In genomic region chr12:63846249-63846967, GRCh38 we compare ENCODE assay signal across 10 cellular contexts. TPM values are rescaled to one million over a fixed set of nuclear protein-coding genes. Genes with fewer than 3 reads are reported as not detected.
DNase-seq lines count a peak whose midpoint lies in the region; ATAC-seq, FAIRE-seq and TF ChIP-seq lines count a peak whose summit lies in the region.
"Had no signal": no experiment of that assay in that cellular context is flagged by ENCODE, and none has a peak within 500 bp of the region (broad histone marks: within the 10 kb centered on the region; RNA-seq: fewer than 3 reads in every experiment).

No MANE protein-coding gene starts in this region.

- FAIRE-seq in endothelial cell of umbilical vein (lab: Jason Lieb, UNC), result peak; percentile 8

- H3K4me3 Mint-ChIP-seq in Calu3 (ENCODE audit: low read depth, unreplicated experiment), result peak overlapping the region; percentile 97
- peak overlapping the region; percentile 99 for H3K4me3 Mint-ChIP-seq in neural progenitor cell
- H3K4me3 Mint-ChIP-seq: activated CD8-positive, alpha-beta T cell treated with anti-CD3 and anti-CD28 coated beads, Interleukin-2, amount 10 ng/mL, durations not matched to agents 7 days and 5 days had no signal

- H3K4me2 ChIP-seq in endothelial cell of umbilical vein (ENCODE audit: insufficient read depth, low read length), result peak overlapping the region; percentile 89
- H3K4me2 ChIP-seq in neural progenitor cell, result peak overlapping the region; percentile 98

- CTCF ChIA-PET in Calu3 (lab: Charles Lee), result interaction anchor here (2.2 kb wide), 1 partner anchor 71 kb away, joined by 14 read pairs; no protein-coding TSS in a partner anchor
- CTCF ChIA-PET in endothelial cell of umbilical vein (lab: Charles Lee), result interaction anchor here (1.2 to 3.7 kb wide), 6 partner anchors 26 to 391 kb away, joined by 3 to 56 read pairs (median 19); no protein-coding TSS in a partner anchor

- DNase-seq in Calu3 (peak; percentile 43), NCI-H748 (lab: John Stamatoyannopoulos, UW; ENCODE audit: unreplicated experiment) (peak; percentile 64), endothelial cell of umbilical vein (ENCODE audit: low read depth, low spot score) (peak; percentile 45), neural progenitor cell (ENCODE audit: low spot score) (no peak), midbrain (lab: John Stamatoyannopoulos, UW) (no peak), A172 (ENCODE audit: low spot score) (no peak), NCI-H2171 (lab: John Stamatoyannopoulos, UW) (no peak)
- DNase-seq: activated CD8-positive, alpha-beta T cell treated with anti-CD3 and anti-CD28 coated beads, Interleukin-2, amount 10 ng/mL, durations not matched to agents 7 days and 5 days; natural killer cell had no signal

- no peaks in the 10 kb centered on the region for H3K27me3 ChIP-seq in endothelial cell of umbilical vein (ENCODE audit: control insufficient read depth in 2 of 2, insufficient read depth in 2 of 2, low read length in 2 of 2)
- H3K27me3 ChIP-seq in neural progenitor cell, result peaks cover 12% of the 10 kb centered on the region

- H4K20me1 ChIP-seq in endothelial cell of umbilical vein (replicated peaks; ENCODE audit: control insufficient read depth, extremely low read depth, insufficient read depth, low read length) (no peaks in the 10 kb centered on the region), neural progenitor cell (ENCODE audit: low read depth) (no peaks in the 10 kb centered on the region)

- H3K79me2 ChIP-seq in endothelial cell of umbilical vein (ENCODE audit: control insufficient read depth, insufficient read depth, low read length) (peaks cover 32% of the 10 kb centered on the region), neural progenitor cell (ENCODE audit: low read depth) (peaks cover 11% of the 10 kb centered on the region)

- H2AFZ ChIP-seq in endothelial cell of umbilical vein (ENCODE audit: low read depth, low read length), result no peak overlapping the region
- no peak overlapping the region for H2AFZ ChIP-seq in neural progenitor cell (replicated peaks)

- TF ChIP-seq CTCF in Calu3 (IDR thresholded peaks at IDR 0.05; ENCODE audit: unreplicated experiment), result no peak
- no peak for TF ChIP-seq CTCF in endothelial cell of umbilical vein (IDR thresholded peaks at IDR 0.05; ENCODE audit: extremely low read depth in 1 of 2, insufficient read depth in 1 of 2, low read depth in 1 of 2, low read length in 2 of 2)
- no peak for TF ChIP-seq CTCF in neural progenitor cell (IDR thresholded peaks at IDR 0.05)

- H3K27me3 Mint-ChIP-seq in Calu3 (ENCODE audit: unreplicated experiment), result no peaks in the 10 kb centered on the region
- H3K27me3 Mint-ChIP-seq in neural progenitor cell (ENCODE audit: insufficient read depth, low read depth), result peaks cover 5% of the 10 kb centered on the region

- H3K27ac ChIP-seq in endothelial cell of umbilical vein (ENCODE audit: insufficient read depth, low read depth, low read length), result peak overlapping the region; percentile 13
- H3K27ac ChIP-seq in neural progenitor cell, result no peak overlapping the region

- ATAC-seq in HG02884 (IDR thresholded peaks at IDR 0.05; ENCODE audit: unreplicated experiment), result no peak
- ATAC-seq: activated CD8-positive, alpha-beta T cell treated with anti-CD3 and anti-CD28 coated beads, Interleukin-2, amount 10 ng/mL, durations not matched to agents 7 days and 5 days; natural killer cell had no signal

- H3K4me1 ChIP-seq in endothelial cell of umbilical vein (ENCODE audit: control insufficient read depth, extremely low read depth, insufficient read depth, low read length) (peaks cover 15% of the 10 kb centered on the region), neural progenitor cell (peaks cover 13% of the 10 kb centered on the region)

- POLR2A ChIA-PET in endothelial cell of umbilical vein (lab: Charles Lee), result no interaction called here

- no peaks in the 10 kb centered on the region for H3K9me3 ChIP-seq in endothelial cell of umbilical vein (replicated peaks; ENCODE audit: control insufficient read depth, insufficient read depth, low read length)
- no peaks in the 10 kb centered on the region for H3K9me3 ChIP-seq in neural progenitor cell (ENCODE audit: low read depth)

- H3K9ac ChIP-seq in endothelial cell of umbilical vein (replicated peaks; ENCODE audit: extremely low read depth, insufficient read depth, low read length) (peak overlapping the region; percentile 77), neural progenitor cell (no peak overlapping the region)

- intact Hi-C loops in Calu3 (cut with micrococcal nuclease; ENCODE audit: unreplicated experiment) (loop anchor here (2.0 to 5.0 kb wide), 3 partner anchors 132 to 241 kb away; no protein-coding TSS in a partner anchor), endothelial cell of umbilical vein (cut with micrococcal nuclease) (no loop called here)

- H3K36me3 ChIP-seq in endothelial cell of umbilical vein (ENCODE audit: control insufficient read depth in 2 of 2, extremely low read depth in 1 of 2, insufficient read depth in 2 of 2, low read length in 2 of 2) (no peaks in the 10 kb centered on the region), neural progenitor cell (no peaks in the 10 kb centered on the region)

- H3K27ac Mint-ChIP-seq in Calu3 (ENCODE audit: unreplicated experiment) (peak overlapping the region; percentile 93), neural progenitor cell (peak overlapping the region; percentile 16)
- H3K27ac Mint-ChIP-seq: activated CD8-positive, alpha-beta T cell treated with anti-CD3 and anti-CD28 coated beads, Interleukin-2, amount 10 ng/mL, durations not matched to agents 7 days and 5 days; natural killer cell had no signal

- dilution Hi-C loops in endothelial cell of umbilical vein (cut with MboI; ENCODE audit: extremely low pct_ligation_motif_present, low sequenced_read_pairs), result no loop called here

- BruUV-seq in Calu3 (replicated peaks; lab: Mats Ljungman, UMichigan), result no TSS peak
- no TSS peak for BruUV-seq in endothelial cell of umbilical vein (replicated peaks; lab: Mats Ljungman, UMichigan)

- H3K9me1 ChIP-seq in endothelial cell of umbilical vein (replicated peaks; ENCODE audit: control insufficient read depth, extremely low read depth, insufficient read depth, low read length), result no peaks in the 10 kb centered on the region

- no peak for TF ChIP-seq POLR2A in endothelial cell of umbilical vein (IDR thresholded peaks at IDR 0.05; ENCODE audit: low read depth, low read length)

- H3K9me3 Mint-ChIP-seq in Calu3 (ENCODE audit: low read depth, unreplicated experiment), result no peaks in the 10 kb centered on the region
- H3K9me3 Mint-ChIP-seq in neural progenitor cell, result no peaks in the 10 kb centered on the region
- H3K9me3 Mint-ChIP-seq: natural killer cell had no signal

- H3K4me1 Mint-ChIP-seq in Calu3 (ENCODE audit: low read depth, unreplicated experiment), result peaks cover 33% of the 10 kb centered on the region
- peaks cover 29% of the 10 kb centered on the region for H3K4me1 Mint-ChIP-seq in neural progenitor cell

- H3K36me3 Mint-ChIP-seq in Calu3 (ENCODE audit: insufficient read depth, unreplicated experiment) (peaks cover 29% of the 10 kb centered on the region), neural progenitor cell (no peaks in the 10 kb centered on the region)
- H3K36me3 Mint-ChIP-seq: natural killer cell had no signal

- peak overlapping the region in 2 of 3 experiments; percentile 39 to 70 for H3K4me3 ChIP-seq in endothelial cell of umbilical vein (replicated peaks in 1 of 3; ENCODE audit: insufficient read depth in 1 of 3, low read depth in 1 of 3, low read length in 3 of 3)
- no peak overlapping the region for H3K4me3 ChIP-seq in neural progenitor cell

- peaks cover 21% of the 10 kb centered on the region for H3F3A ChIP-seq in neural progenitor cell (ENCODE audit: low read depth)

TF ChIP-seq in endothelial cell of umbilical vein, 7 proteins besides CTCF, POLR2A, EP300 and RAD21:
- TF ChIP-seq JUN (IDR thresholded peaks at IDR 0.05; ENCODE audit: borderline replicate concordance, insufficient read depth, insufficient read length, low read depth) (no peak), MAX (IDR thresholded peaks at IDR 0.05; ENCODE audit: insufficient read depth, insufficient read length) (no peak), MYC (IDR thresholded peaks at IDR 0.05; ENCODE audit: low read depth, low read length) (no peak), FOS (IDR thresholded peaks at IDR 0.05; ENCODE audit: borderline replicate concordance, insufficient read depth, low read length) (no peak), GATA2 (IDR thresholded peaks at IDR 0.05; ENCODE audit: insufficient read depth, insufficient read length, low read depth, low read length) (no peak), POLR2AphosphoS5 (IDR thresholded peaks at IDR 0.05; ENCODE audit: insufficient read depth, low read depth, low read length) (no peak)
TF ChIP-seq in endothelial cell of umbilical vein: peak in this region for 0.

RNA-seq across cellular contexts. Expression of gene SRGAP1, which starts 1.9 kb away (rescaled TPM):
- total RNA-seq in Calu3 (2022) (28.3 and 29.3 TPM in 2 replicates), endothelial cell of umbilical vein (10.8 and 16.3 TPM in 2 replicates), neural progenitor cell (ENCODE audit: low replicate concordance) (1.5 and 3.0 TPM in 2 replicates)
- polyA plus RNA-seq in endothelial cell of umbilical vein, result 4.6 and 4.9 TPM in 2 replicates
- 2.9 and 3.1 TPM in 2 replicates for polyA plus RNA-seq in endothelial cell of umbilical vein (2011; cell fraction: cytosol; rRNA removed)
- polyA plus RNA-seq in endothelial cell of umbilical vein (2011; cell fraction: nucleus; rRNA removed), result 18.9 and 19.1 TPM in 2 replicates
- 4.5 and 5.8 TPM in 2 replicates for polyA plus RNA-seq in endothelial cell of umbilical vein (2012)
- 22.4 and 30.6 TPM in 2 replicates for polyA minus RNA-seq in endothelial cell of umbilical vein
- 9.6 TPM for polyA minus RNA-seq in endothelial cell of umbilical vein (2011; cell fraction: cytosol; rRNA and poly(A)+ RNA removed)
- polyA minus RNA-seq in endothelial cell of umbilical vein (2011; cell fraction: nucleus; rRNA and poly(A)+ RNA removed), result 46.1 and 52.4 TPM in 2 replicates
- total RNA-seq in A172 (2014; rRNA removed; shearing (Covaris generic)), result 2.3 and 3.3 TPM in 2 replicates
- total RNA-seq: activated CD8-positive, alpha-beta T cell treated with anti-CD3 and anti-CD28 coated beads, Interleukin-2, amount 10 ng/mL, durations not matched to agents 7 days and 5 days had no signal

Comparison
In these comparisons a context has a peak if more than half of its experiments do, and no peak if none do; other contexts are left out.
1. DNase-seq: peak in Calu3 (single experiment), NCI-H748 (single experiment) and endothelial cell of umbilical vein (single experiment); none in neural progenitor cell (single experiment), midbrain (single experiment), A172 (single experiment) and NCI-H2171 (single experiment).